Comparison of ENCODE assay signal across 8 cellular contexts in the genomic region with DNA sequence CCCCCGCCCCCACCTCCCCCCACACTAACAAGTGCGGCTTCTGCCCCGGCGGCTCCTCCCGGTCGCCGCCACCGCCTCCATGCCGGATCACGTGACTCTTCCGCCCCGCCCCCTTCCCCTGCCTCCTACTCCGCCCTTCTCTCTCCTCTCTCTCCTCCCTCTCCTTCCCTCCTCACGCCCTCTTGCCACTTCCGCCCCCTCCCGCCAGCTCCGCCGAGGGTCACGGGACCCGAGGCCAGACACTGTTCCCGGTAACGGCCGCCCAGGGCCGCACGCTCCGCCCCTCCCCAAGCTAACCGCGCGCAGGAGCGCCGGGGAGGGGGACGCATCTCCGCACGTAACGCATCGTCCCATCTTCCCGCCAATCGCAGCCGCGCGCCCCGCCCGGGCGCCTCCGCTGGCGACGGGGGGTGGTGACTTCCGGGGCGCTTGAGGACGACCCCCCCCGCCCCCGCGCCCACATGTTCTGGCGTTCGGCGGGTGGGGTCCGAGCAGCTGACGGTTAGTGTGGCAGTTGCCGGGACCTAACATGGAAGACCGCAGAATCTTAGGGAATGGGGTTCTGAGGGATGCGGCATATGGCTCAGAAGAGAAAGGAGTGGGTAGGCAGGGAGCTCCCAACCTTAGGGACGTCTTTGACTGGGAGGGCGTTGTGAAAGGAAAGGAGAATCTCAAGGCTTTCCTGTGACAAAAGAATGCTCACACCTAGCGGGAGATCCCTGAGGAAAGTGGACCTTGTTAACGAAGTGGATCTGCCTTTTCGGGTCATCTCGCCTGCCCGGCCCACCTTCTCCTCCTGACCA. TPM values are rescaled to one million over a fixed set of nuclear protein-coding genes. Genes with fewer than 3 reads are reported as not detected.
DNase-seq lines count a peak whose midpoint lies in the region; ATAC-seq and TF ChIP-seq lines count a peak whose summit lies in the region.

TSS of gene USP32 (minus strand) at position 92 of the 803 bp plus-strand sequence. CDS start 194 bp downstream, outside the sequence.

- peaks cover 45% of the 10 kb centered on the region for H3K79me2 ChIP-seq in SK-N-SH (ENCODE audit: insufficient read depth)

- no peaks in the 10 kb centered on the region for H3K36me3 Mint-ChIP-seq in activated naive CD4-positive, alpha-beta T cell treated with anti-CD3 and anti-CD28 coated beads, Interleukin-2, amount 50 U/mL, for 24 hours

- H4K20me1 ChIP-seq in SK-N-SH (ENCODE audit: insufficient read depth): peaks cover 28% of the 10 kb centered on the region

- peak within 1 kb of the TSS; percentile 87 for H2AFZ ChIP-seq in SK-N-SH (ENCODE audit: low read depth)

- peak within 1 kb of the TSS; percentile 99 for H3K4me3 Mint-ChIP-seq in activated naive CD4-positive, alpha-beta T cell treated with anti-CD3 and anti-CD28 coated beads, Interleukin-2, amount 50 U/mL, for 24 hours

- peaks cover 21% of the 10 kb centered on the region for H3F3A ChIP-seq in SK-N-SH (replicated peaks; ENCODE audit: insufficient read depth)

- TF ChIP-seq RAD21 in SK-N-SH (IDR thresholded peaks at IDR 0.05; ENCODE audit: low read length): peak; percentile 7; the same call in 1 of the 2 replicates

- DNase-seq in GM06990 (ENCODE audit: extremely low read depth, insufficient read length) (peak; percentile 100), HFF-Myc (ENCODE audit: extremely low read depth, low read depth) (peak; percentile 87), NB4 (ENCODE audit: low read depth) (peak; percentile 99), SK-N-SH (peak; percentile 98), glomerular endothelial cell (ENCODE audit: extremely low read depth, low read depth, low spot score) (peak; percentile 68), omental fat pad (ENCODE audit: low spot score) (peak; percentile 97), testis (peak; percentile 98)

- H3K27ac Mint-ChIP-seq in activated naive CD4-positive, alpha-beta T cell treated with anti-CD3 and anti-CD28 coated beads, Interleukin-2, amount 50 U/mL, for 24 hours: peak within 1 kb of the TSS; percentile 94

- TF ChIP-seq CTCF in GM06990 (IDR thresholded peaks at IDR 0.05; ENCODE audit: insufficient read depth, low read length, poor library complexity, severe bottlenecking) (peak; percentile 3), HFF-Myc (IDR thresholded peaks at IDR 0.05; ENCODE audit: low read depth, low read length, missing control alignments) (no peak), NB4 (IDR thresholded peaks at IDR 0.05; ENCODE audit: low read depth, low read length) (no peak), SK-N-SH (IDR thresholded peaks at IDR 0.05) (peak; percentile 35), omental fat pad (IDR thresholded peaks at IDR 0.05) (no peak), testis (IDR thresholded peaks at IDR 0.05) (peak in 2 of 3 experiments; percentile 6 to 33)

- no peaks in the 10 kb centered on the region for H3K9me3 ChIP-seq in SK-N-SH
- H3K9me3 ChIP-seq in testis: no peaks in the 10 kb centered on the region

- H3K4me1 Mint-ChIP-seq in activated naive CD4-positive, alpha-beta T cell treated with anti-CD3 and anti-CD28 coated beads, Interleukin-2, amount 50 U/mL, for 24 hours: peaks cover 46% of the 10 kb centered on the region

- TF ChIP-seq POLR2A in NB4 (IDR thresholded peaks at IDR 0.05; ENCODE audit: extremely low read depth, insufficient read length) (peak; percentile 84), testis (IDR thresholded peaks at IDR 0.05) (peak; percentile 52)

- H3K27me3 ChIP-seq in GM06990 (replicated peaks; ENCODE audit: control insufficient read depth, insufficient read depth, low read length) (no peaks in the 10 kb centered on the region), SK-N-SH (ENCODE audit: insufficient read depth) (no peaks in the 10 kb centered on the region), testis (no peaks in the 10 kb centered on the region)

- no peaks in the 10 kb centered on the region for H3K36me3 ChIP-seq in GM06990 (ENCODE audit: control insufficient read depth, insufficient read depth, low read length)
- no peaks in the 10 kb centered on the region for H3K36me3 ChIP-seq in SK-N-SH (replicated peaks in 1 of 2; ENCODE audit: control insufficient read depth in 1 of 2, insufficient read depth in 2 of 2, low read length in 1 of 2)
- no peaks in the 10 kb centered on the region for H3K36me3 ChIP-seq in testis (ENCODE audit: low read depth, missing control alignments)

- WGBS in SK-N-SH (ENCODE audit: low lambda C conversion rate): 1% methylated on average over 65 of the region's 68 CpGs
- 0% methylated on average over 37 to 68 of the region's 68 CpGs for WGBS in testis, 2 donors

- H3K9ac ChIP-seq in SK-N-SH: peak within 1 kb of the TSS; percentile 92

- CTCF ChIA-PET in SK-N-SH (lab: Yijun Ruan, JAX): interaction anchor here (0.6 to 2.6 kb wide), 12 partner anchors 9 to 249 kb away, joined by 3 to 13 read pairs (median 3); no protein-coding TSS in a partner anchor

- H3K9me2 ChIP-seq in SK-N-SH: no peaks in the 10 kb centered on the region

- peak in 1 of 2 experiments; percentile 33; a peak in 1 of 4 replicates for TF ChIP-seq EP300 in SK-N-SH (IDR thresholded peaks at IDR 0.05; ENCODE audit: borderline replicate concordance in 1 of 2, low read depth in 1 of 2, low read length in 1 of 2)

- H3K4me3 ChIP-seq in GM06990 (replicated peaks; ENCODE audit: low read depth, low read length) (peak within 1 kb of the TSS; percentile 87), HFF-Myc (replicated peaks; ENCODE audit: low read depth, low read length) (peak within 1 kb of the TSS; percentile 96), NB4 (ENCODE audit: low read depth, low read length) (peak within 1 kb of the TSS; percentile 92), SK-N-SH (ENCODE audit: low read depth in 2 of 2, low read length in 1 of 2) (peak within 1 kb of the TSS; percentile 65 to 86), testis (peak within 1 kb of the TSS; percentile 91 to 99)

- peaks cover 12 to 19% of the 10 kb centered on the region in 2 experiments for H3K4me1 ChIP-seq in SK-N-SH (ENCODE audit: control insufficient read depth in 1 of 2, insufficient read depth in 2 of 2, low read depth in 1 of 2, low read length in 1 of 2)
- peaks cover 15% of the 10 kb centered on the region for H3K4me1 ChIP-seq in testis

- peak within 1 kb of the TSS; percentile 98 to 99 for H3K27ac ChIP-seq in SK-N-SH (ENCODE audit: low read depth in 2 of 2, low read length in 1 of 2)
- peak within 1 kb of the TSS; percentile 97 to 99 for H3K27ac ChIP-seq in testis

- H3K4me2 ChIP-seq in SK-N-SH: peak within 1 kb of the TSS; percentile 89

- POLR2A ChIA-PET in SK-N-SH (lab: Yijun Ruan, JAX): interaction anchor here (0.7 to 1.3 kb wide), 10 partner anchors 8 to 314 kb away, joined by 3 to 6 read pairs (median 3); partner anchors contain the start of genes HEATR6 and PPM1D

- H3K27me3 Mint-ChIP-seq in activated naive CD4-positive, alpha-beta T cell treated with anti-CD3 and anti-CD28 coated beads, Interleukin-2, amount 50 U/mL, for 24 hours: no peaks in the 10 kb centered on the region

- intact Hi-C loops in testis (cut with DNase I; ENCODE audit: low total_unique reads): no loop called here

- no peaks in the 10 kb centered on the region for H3K9me3 Mint-ChIP-seq in activated naive CD4-positive, alpha-beta T cell treated with anti-CD3 and anti-CD28 coated beads, Interleukin-2, amount 50 U/mL, for 24 hours

- ATAC-seq in omental fat pad (ENCODE audit: low FRiP score): peak; percentile 97

TF ChIP-seq in SK-N-SH, 30 proteins besides CTCF, POLR2A, EP300 and RAD21 (continues in another document):
- TF ChIP-seq TCF12 (IDR thresholded peaks at IDR 0.05): peak; percentile 78
- TF ChIP-seq RCOR1 (IDR thresholded peaks at IDR 0.05; ENCODE audit: low read length): no peak
- TF ChIP-seq FOXM1 (IDR thresholded peaks at IDR 0.05; ENCODE audit: low read depth): peak; percentile 66; the same call in 1 of the 2 replicates
- TF ChIP-seq RFX5 (IDR thresholded peaks at IDR 0.05; ENCODE audit: low read length): peak; percentile 57
- TF ChIP-seq CHD2 (IDR thresholded peaks at IDR 0.05; ENCODE audit: low read length, partially characterized antibody): peak; percentile 78
- peak; percentile 97 for TF ChIP-seq MXI1 (IDR thresholded peaks at IDR 0.05; ENCODE audit: low read depth, low read length)
- TF ChIP-seq, protein P1, sequence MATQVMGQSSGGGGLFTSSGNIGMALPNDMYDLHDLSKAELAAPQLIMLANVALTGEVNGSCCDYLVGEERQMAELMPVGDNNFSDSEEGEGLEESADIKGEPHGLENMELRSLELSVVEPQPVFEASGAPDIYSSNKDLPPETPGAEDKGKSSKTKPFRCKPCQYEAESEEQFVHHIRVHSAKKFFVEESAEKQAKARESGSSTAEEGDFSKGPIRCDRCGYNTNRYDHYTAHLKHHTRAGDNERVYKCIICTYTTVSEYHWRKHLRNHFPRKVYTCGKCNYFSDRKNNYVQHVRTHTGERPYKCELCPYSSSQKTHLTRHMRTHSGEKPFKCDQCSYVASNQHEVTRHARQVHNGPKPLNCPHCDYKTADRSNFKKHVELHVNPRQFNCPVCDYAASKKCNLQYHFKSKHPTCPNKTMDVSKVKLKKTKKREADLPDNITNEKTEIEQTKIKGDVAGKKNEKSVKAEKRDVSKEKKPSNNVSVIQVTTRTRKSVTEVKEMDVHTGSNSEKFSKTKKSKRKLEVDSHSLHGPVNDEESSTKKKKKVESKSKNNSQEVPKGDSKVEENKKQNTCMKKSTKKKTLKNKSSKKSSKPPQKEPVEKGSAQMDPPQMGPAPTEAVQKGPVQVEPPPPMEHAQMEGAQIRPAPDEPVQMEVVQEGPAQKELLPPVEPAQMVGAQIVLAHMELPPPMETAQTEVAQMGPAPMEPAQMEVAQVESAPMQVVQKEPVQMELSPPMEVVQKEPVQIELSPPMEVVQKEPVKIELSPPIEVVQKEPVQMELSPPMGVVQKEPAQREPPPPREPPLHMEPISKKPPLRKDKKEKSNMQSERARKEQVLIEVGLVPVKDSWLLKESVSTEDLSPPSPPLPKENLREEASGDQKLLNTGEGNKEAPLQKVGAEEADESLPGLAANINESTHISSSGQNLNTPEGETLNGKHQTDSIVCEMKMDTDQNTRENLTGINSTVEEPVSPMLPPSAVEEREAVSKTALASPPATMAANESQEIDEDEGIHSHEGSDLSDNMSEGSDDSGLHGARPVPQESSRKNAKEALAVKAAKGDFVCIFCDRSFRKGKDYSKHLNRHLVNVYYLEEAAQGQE (IDR thresholded peaks at IDR 0.05; ENCODE audit: low read depth, low read length): peak; percentile 18; the same call in 1 of the 2 replicates
- peak; percentile 60; the same call in 1 of the 2 replicates for TF ChIP-seq TEAD4 (IDR thresholded peaks at IDR 0.05; ENCODE audit: borderline replicate concordance, insufficient read depth)

RNA-seq across cellular contexts. Expression of gene USP32, which starts in this region (rescaled TPM):
- 25.6 and 31.8 TPM in 2 replicates for polyA plus RNA-seq in SK-N-SH (2012; rRNA removed)
- polyA plus RNA-seq in SK-N-SH (2012; cell fraction: cytosol; rRNA removed): 28.9 and 29.8 TPM in 2 replicates
- polyA plus RNA-seq in SK-N-SH (2012; cell fraction: nucleus; rRNA removed): 37.3 and 52.2 TPM in 2 replicates
- 40.0 and 40.6 TPM in 2 replicates for total RNA-seq in glomerular endothelial cell
- total RNA-seq in omental fat pad: 10 to 100 TPM; 53.3 to 91.6 (median 69.7) TPM
- total RNA-seq in testis: 100 to 1,000 TPM; 113 to 166 TPM
- polyA plus RNA-seq in testis (ENCODE audit: insufficient read depth, low read depth, low replicate concordance): 279 TPM

Comparison
In these comparisons a context has a peak if more than half of its experiments do, and no peak if none do; other contexts are left out.
1. Peak in every context shown above with its lines: DNase-seq, ATAC-seq, H3K4me3 ChIP-seq and H3K27ac ChIP-seq.
2. CTCF ChIP-seq: peak in GM06990 (single experiment), SK-N-SH (single experiment) and testis (2 of 3); none in HFF-Myc (single experiment), NB4 (single experiment) and omental fat pad (0 of 3).